Comparison of ENCODE assay signal across 1 cellular context in the genomic region with DNA sequence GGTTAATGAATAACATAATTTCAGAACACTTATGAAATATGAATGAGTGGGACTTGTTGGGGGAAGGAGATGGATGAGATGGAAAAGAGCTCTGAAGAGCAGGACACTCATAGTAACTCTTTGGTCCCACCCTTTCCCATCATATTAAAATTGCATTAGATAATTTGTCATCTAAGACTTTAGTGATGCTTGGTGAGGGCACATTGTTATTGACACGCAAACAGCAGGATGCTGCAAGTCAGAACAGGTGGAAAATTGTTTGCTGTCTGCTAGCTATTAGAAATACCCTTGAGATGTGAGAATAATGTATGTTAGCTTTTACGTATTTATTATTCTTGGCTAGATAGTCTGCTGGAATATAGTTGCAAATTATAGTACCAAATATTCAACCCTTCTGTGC.
TF ChIP-seq lines count a peak whose summit lies in the region.

No MANE protein-coding gene starts in this region.

TF ChIP-seq in GM23338, 12 proteins besides CTCF, POLR2A, EP300 and RAD21 (continued from another document):
- TF ChIP-seq, protein P1, sequence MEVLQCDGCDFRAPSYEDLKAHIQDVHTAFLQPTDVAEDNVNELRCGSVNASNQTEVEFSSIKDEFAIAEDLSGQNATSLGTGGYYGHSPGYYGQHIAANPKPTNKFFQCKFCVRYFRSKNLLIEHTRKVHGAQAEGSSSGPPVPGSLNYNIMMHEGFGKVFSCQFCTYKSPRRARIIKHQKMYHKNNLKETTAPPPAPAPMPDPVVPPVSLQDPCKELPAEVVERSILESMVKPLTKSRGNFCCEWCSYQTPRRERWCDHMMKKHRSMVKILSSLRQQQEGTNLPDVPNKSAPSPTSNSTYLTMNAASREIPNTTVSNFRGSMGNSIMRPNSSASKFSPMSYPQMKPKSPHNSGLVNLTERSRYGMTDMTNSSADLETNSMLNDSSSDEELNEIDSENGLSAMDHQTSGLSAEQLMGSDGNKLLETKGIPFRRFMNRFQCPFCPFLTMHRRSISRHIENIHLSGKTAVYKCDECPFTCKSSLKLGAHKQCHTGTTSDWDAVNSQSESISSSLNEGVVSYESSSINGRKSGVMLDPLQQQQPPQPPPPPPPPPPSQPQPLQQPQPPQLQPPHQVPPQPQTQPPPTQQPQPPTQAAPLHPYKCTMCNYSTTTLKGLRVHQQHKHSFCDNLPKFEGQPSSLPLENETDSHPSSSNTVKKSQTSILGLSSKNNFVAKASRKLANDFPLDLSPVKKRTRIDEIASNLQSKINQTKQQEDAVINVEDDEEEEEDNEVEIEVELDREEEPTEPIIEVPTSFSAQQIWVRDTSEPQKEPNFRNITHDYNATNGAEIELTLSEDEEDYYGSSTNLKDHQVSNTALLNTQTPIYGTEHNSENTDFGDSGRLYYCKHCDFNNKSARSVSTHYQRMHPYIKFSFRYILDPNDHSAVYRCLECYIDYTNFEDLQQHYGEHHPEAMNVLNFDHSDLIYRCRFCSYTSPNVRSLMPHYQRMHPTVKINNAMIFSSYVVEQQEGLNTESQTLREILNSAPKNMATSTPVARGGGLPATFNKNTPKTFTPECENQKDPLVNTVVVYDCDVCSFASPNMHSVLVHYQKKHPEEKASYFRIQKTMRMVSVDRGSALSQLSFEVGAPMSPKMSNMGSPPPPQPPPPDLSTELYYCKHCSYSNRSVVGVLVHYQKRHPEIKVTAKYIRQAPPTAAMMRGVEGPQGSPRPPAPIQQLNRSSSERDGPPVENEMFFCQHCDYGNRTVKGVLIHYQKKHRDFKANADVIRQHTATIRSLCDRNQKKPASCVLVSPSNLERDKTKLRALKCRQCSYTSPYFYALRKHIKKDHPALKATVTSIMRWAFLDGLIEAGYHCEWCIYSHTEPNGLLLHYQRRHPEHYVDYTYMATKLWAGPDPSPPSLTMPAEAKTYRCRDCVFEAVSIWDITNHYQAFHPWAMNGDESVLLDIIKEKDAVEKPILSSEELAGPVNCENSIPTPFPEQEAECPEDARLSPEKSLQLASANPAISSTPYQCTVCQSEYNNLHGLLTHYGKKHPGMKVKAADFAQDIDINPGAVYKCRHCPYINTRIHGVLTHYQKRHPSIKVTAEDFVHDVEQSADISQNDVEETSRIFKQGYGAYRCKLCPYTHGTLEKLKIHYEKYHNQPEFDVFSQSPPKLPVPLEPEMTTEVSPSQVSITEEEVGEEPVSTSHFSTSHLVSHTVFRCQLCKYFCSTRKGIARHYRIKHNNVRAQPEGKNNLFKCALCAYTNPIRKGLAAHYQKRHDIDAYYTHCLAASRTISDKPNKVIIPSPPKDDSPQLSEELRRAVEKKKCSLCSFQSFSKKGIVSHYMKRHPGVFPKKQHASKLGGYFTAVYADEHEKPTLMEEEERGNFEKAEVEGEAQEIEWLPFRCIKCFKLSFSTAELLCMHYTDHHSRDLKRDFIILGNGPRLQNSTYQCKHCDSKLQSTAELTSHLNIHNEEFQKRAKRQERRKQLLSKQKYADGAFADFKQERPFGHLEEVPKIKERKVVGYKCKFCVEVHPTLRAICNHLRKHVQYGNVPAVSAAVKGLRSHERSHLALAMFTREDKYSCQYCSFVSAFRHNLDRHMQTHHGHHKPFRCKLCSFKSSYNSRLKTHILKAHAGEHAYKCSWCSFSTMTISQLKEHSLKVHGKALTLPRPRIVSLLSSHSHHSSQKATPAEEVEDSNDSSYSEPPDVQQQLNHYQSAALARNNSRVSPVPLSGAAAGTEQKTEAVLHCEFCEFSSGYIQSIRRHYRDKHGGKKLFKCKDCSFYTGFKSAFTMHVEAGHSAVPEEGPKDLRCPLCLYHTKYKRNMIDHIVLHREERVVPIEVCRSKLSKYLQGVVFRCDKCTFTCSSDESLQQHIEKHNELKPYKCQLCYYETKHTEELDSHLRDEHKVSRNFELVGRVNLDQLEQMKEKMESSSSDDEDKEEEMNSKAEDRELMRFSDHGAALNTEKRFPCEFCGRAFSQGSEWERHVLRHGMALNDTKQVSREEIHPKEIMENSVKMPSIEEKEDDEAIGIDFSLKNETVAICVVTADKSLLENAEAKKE (CRISPR knock-in tag; IDR thresholded peaks at IDR 0.05), result no peak
- no peak for TF ChIP-seq EZH2phosphoT487 (IDR thresholded peaks at IDR 0.05; ENCODE audit: unreplicated experiment)
- TF ChIP-seq, protein P2, sequence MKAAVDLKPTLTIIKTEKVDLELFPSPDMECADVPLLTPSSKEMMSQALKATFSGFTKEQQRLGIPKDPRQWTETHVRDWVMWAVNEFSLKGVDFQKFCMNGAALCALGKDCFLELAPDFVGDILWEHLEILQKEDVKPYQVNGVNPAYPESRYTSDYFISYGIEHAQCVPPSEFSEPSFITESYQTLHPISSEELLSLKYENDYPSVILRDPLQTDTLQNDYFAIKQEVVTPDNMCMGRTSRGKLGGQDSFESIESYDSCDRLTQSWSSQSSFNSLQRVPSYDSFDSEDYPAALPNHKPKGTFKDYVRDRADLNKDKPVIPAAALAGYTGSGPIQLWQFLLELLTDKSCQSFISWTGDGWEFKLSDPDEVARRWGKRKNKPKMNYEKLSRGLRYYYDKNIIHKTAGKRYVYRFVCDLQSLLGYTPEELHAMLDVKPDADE (IDR thresholded peaks at IDR 0.05), result no peak
- no peak for TF ChIP-seq NANOG (IDR thresholded peaks at IDR 0.05; ENCODE audit: borderline replicate concordance)
TF ChIP-seq in GM23338: peak in this region for 0.
